ENCODE assay signal across 1 cellular context in genomic region chr11:73376168-73376802, GRCh38.
TF ChIP-seq lines count a peak whose summit lies in the region.

TSS of gene RELT (plus strand) at chr11:73376399. CDS start at chr11:73389137, 12,738 bp downstream.

TF ChIP-seq in HepG2, 621 proteins besides CTCF, POLR2A, EP300 and RAD21 (continued from another document and continues in another):
- TF ChIP-seq HINFP (CRISPR knock-in tag; IDR thresholded peaks at IDR 0.05; ENCODE audit: low read depth) (peak; percentile 38; the same call in 1 of the 2 replicates), HOXA7 (CRISPR knock-in tag; IDR thresholded peaks at IDR 0.05) (no peak), HMG20B (CRISPR knock-in tag; conservative IDR thresholded peaks at IDR 0.05) (no peak), CSRNP2 (CRISPR knock-in tag; conservative IDR thresholded peaks at IDR 0.05; ENCODE audit: low read depth) (no peak), ZSCAN31 (CRISPR knock-in tag; IDR thresholded peaks at IDR 0.05; ENCODE audit: low read depth) (0 out of 2 replicates have a peak, but pooled peaks have one; percentile 29), ZNF367 (CRISPR knock-in tag; IDR thresholded peaks at IDR 0.05; ENCODE audit: borderline replicate concordance) (no peak), ARHGAP35 (CRISPR knock-in tag; IDR thresholded peaks at IDR 0.05; ENCODE audit: borderline replicate concordance) (0 out of 2 replicates have a peak, but pooled peaks have one; percentile 18), PAXIP1 (CRISPR knock-in tag; conservative IDR thresholded peaks at IDR 0.05) (no peak), ZNF441 (CRISPR knock-in tag; IDR thresholded peaks at IDR 0.05; ENCODE audit: borderline replicate concordance) (no peak), MEIS2 (CRISPR knock-in tag; IDR thresholded peaks at IDR 0.05) (no peak; the same call in 1 of the 2 replicates), POGZ (CRISPR knock-in tag; IDR thresholded peaks at IDR 0.05) (no peak), FOXK2 (IDR thresholded peaks at IDR 0.05) (no peak), MLXIP (CRISPR knock-in tag; IDR thresholded peaks at IDR 0.05; ENCODE audit: borderline replicate concordance) (no peak), NR2F1 (CRISPR knock-in tag; IDR thresholded peaks at IDR 0.05) (no peak), ZNF160 (CRISPR knock-in tag; IDR thresholded peaks at IDR 0.05) (no peak), PRMT3 (CRISPR knock-in tag; IDR thresholded peaks at IDR 0.05; ENCODE audit: borderline replicate concordance, low read depth) (no peak), TEAD2 (CRISPR knock-in tag; IDR thresholded peaks at IDR 0.05) (no peak), ZMAT3 (CRISPR knock-in tag; conservative IDR thresholded peaks at IDR 0.05) (no peak), EZH2 (conservative IDR thresholded peaks at IDR 0.05; ENCODE audit: low read depth, low read length) (no peak), TFDP2 (CRISPR knock-in tag; IDR thresholded peaks at IDR 0.05) (peak; percentile 85; the same call in 1 of the 2 replicates), ZNF570 (CRISPR knock-in tag; IDR thresholded peaks at IDR 0.05; ENCODE audit: borderline replicate concordance) (no peak), TRAFD1 (CRISPR knock-in tag; IDR thresholded peaks at IDR 0.05; ENCODE audit: borderline replicate concordance) (no peak), ZNF510 (CRISPR knock-in tag; IDR thresholded peaks at IDR 0.05; ENCODE audit: low read depth) (no peak), NCOA2 (CRISPR knock-in tag; IDR thresholded peaks at IDR 0.05) (no peak), ZEB1 (IDR thresholded peaks at IDR 0.05; ENCODE audit: insufficient replicate concordance, low read depth) (no peak), ZNF558 (CRISPR knock-in tag; IDR thresholded peaks at IDR 0.05; ENCODE audit: borderline replicate concordance) (no peak), ZNF841 (CRISPR knock-in tag; IDR thresholded peaks at IDR 0.05; ENCODE audit: borderline replicate concordance) (no peak), E2F5 (CRISPR knock-in tag; conservative IDR thresholded peaks at IDR 0.05) (no peak; the same call in 1 of the 2 replicates), RELA (CRISPR knock-in tag; IDR thresholded peaks at IDR 0.05) (no peak), POLR2G (IDR thresholded peaks at IDR 0.05; ENCODE audit: low read depth, low read length) (peak; percentile 92), AGO1 (IDR thresholded peaks at IDR 0.05; ENCODE audit: low read depth, low read length, poor library complexity, severe bottlenecking) (no peak), ZNF576 (CRISPR knock-in tag; IDR thresholded peaks at IDR 0.05) (no peak), GLMP (CRISPR knock-in tag; IDR thresholded peaks at IDR 0.05; ENCODE audit: borderline replicate concordance) (no peak), ZNF496 (CRISPR knock-in tag; IDR thresholded peaks at IDR 0.05; ENCODE audit: insufficient replicate concordance) (no peak), ZBTB7B (CRISPR knock-in tag; IDR thresholded peaks at IDR 0.05) (peak; percentile 81), ZNF253 (CRISPR knock-in tag; IDR thresholded peaks at IDR 0.05; ENCODE audit: borderline replicate concordance) (no peak), TBL1XR1 (IDR thresholded peaks at IDR 0.05; ENCODE audit: borderline replicate concordance, low read length, partially characterized antibody) (no peak), KLF12 (CRISPR knock-in tag; IDR thresholded peaks at IDR 0.05; ENCODE audit: borderline replicate concordance) (no peak), MAFF (IDR thresholded peaks at IDR 0.05; ENCODE audit: low read depth, low read length) (no peak), NFE2 (CRISPR knock-in tag; IDR thresholded peaks at IDR 0.05) (no peak), PHF5A (CRISPR knock-in tag; IDR thresholded peaks at IDR 0.05; ENCODE audit: low read depth, unreplicated experiment) (peak; percentile 42), RCOR2 (CRISPR knock-in tag; IDR thresholded peaks at IDR 0.05) (no peak), ZNF652 (CRISPR knock-in tag; IDR thresholded peaks at IDR 0.05; ENCODE audit: borderline replicate concordance, low read depth) (no peak), IRF2 (CRISPR knock-in tag; IDR thresholded peaks at IDR 0.05) (no peak), LCORL (IDR thresholded peaks at IDR 0.05) (no peak), LCORL (CRISPR knock-in tag; IDR thresholded peaks at IDR 0.05) (no peak), TBX2 (CRISPR knock-in tag; IDR thresholded peaks at IDR 0.05; ENCODE audit: borderline replicate concordance) (no peak), ZSCAN22 (CRISPR knock-in tag; IDR thresholded peaks at IDR 0.05) (no peak)
